Comparison of ENCODE assay signal across 8 cellular contexts in genomic region chr4:110484767-110485166, GRCh38. TPM values are rescaled to one million over a fixed set of nuclear protein-coding genes. Genes with fewer than 3 reads are reported as not detected.
A peak's percentile ranks its signal among the peaks of the same experiment; 100 is the strongest.
DNase-seq lines count a peak whose midpoint lies in the region; ATAC-seq, FAIRE-seq and TF ChIP-seq lines count a peak whose summit lies in the region.

No MANE protein-coding gene starts in this region.

- H3K9me1 ChIP-seq in IMR-90 (ENCODE audit: insufficient read depth, low read length) (no peaks in the 10 kb centered on the region), endothelial cell of umbilical vein (replicated peaks; ENCODE audit: control insufficient read depth, extremely low read depth, insufficient read depth, low read length) (no peaks in the 10 kb centered on the region)

- intact Hi-C loops in IMR-90 (cut with micrococcal nuclease) (no loop called here), endothelial cell of umbilical vein (cut with micrococcal nuclease) (no loop called here)

- H3K4me1 ChIP-seq in IMR-90 (ENCODE audit: control insufficient read depth, insufficient read depth, low read length) (no peaks in the 10 kb centered on the region), endothelial cell of umbilical vein (ENCODE audit: control insufficient read depth, extremely low read depth, insufficient read depth, low read length) (no peaks in the 10 kb centered on the region), small intestine (ENCODE audit: control insufficient read depth in 2 of 2, insufficient read depth in 1 of 2, low read depth in 1 of 2, low read length in 1 of 2) (no peaks in the 10 kb centered on the region)

- no peaks in the 10 kb centered on the region for H3K79me2 ChIP-seq in endothelial cell of umbilical vein (ENCODE audit: control insufficient read depth, insufficient read depth, low read length)

- no peaks in the 10 kb centered on the region for H3K79me1 ChIP-seq in IMR-90 (ENCODE audit: low read depth in 1 of 2, low read length in 2 of 2)

- no peak overlapping the region for H3K27ac ChIP-seq in IMR-90 (ENCODE audit: insufficient read depth, low read length)
- no peak overlapping the region for H3K27ac ChIP-seq in endothelial cell of umbilical vein (ENCODE audit: insufficient read depth, low read depth, low read length)
- peak overlapping the region in 1 of 2 donors; percentile 20 for H3K27ac ChIP-seq in small intestine (ENCODE audit: low read depth in 1 of 2, low read length in 1 of 2)

- H2AK5ac ChIP-seq in IMR-90 (ENCODE audit: low read depth, low read length): no peak overlapping the region

- BruUV-seq in IMR-90 (replicated peaks; lab: Mats Ljungman, UMichigan) (no TSS peak), endothelial cell of umbilical vein (replicated peaks; lab: Mats Ljungman, UMichigan) (no TSS peak)

- peak overlapping the region in 1 of 2 experiments; percentile 43; a peak in 1 of 4 replicates for H4K8ac ChIP-seq in IMR-90 (ENCODE audit: low read depth in 2 of 2, low read length in 2 of 2)

- CTCF ChIA-PET in IMR-90 (lab: Yijun Ruan, JAX): interaction anchor here (0.5 kb wide), 1 partner anchor 9 kb away, joined by 3 read pairs; no protein-coding TSS in a partner anchor
- CTCF ChIA-PET in endothelial cell of umbilical vein (lab: Charles Lee): interaction anchor here (0.9 to 1.0 kb wide), 2 partner anchors 187 to 479 kb away, joined by 3 read pairs; no protein-coding TSS in a partner anchor
- CTCF ChIA-PET in GM10248 (lab: Yijun Ruan, JAX): interaction anchor here (0.8 to 1.2 kb wide), 3 partner anchors 9 to 132 kb away, joined by 3 read pairs; no protein-coding TSS in a partner anchor

- H2AK9ac ChIP-seq in IMR-90 (replicated peaks; ENCODE audit: low read depth, low read length, poor library complexity): no peak overlapping the region

- TF ChIP-seq RAD21 in IMR-90 (IDR thresholded peaks at IDR 0.05; ENCODE audit: low read length): no peak

- no peak overlapping the region for H2BK15ac ChIP-seq in IMR-90 (ENCODE audit: low read depth, low read length)

- H3K36me3 ChIP-seq in IMR-90 (ENCODE audit: control insufficient read depth, insufficient read depth, low read length) (no peaks in the 10 kb centered on the region), endothelial cell of umbilical vein (ENCODE audit: control insufficient read depth in 2 of 2, extremely low read depth in 1 of 2, insufficient read depth in 2 of 2, low read length in 2 of 2) (no peaks in the 10 kb centered on the region), small intestine (ENCODE audit: control insufficient read depth in 2 of 2, insufficient read depth in 2 of 2, low read length in 2 of 2) (no peaks in the 10 kb centered on the region)

- dilution Hi-C loops in IMR-90 (cut with HindIII; ENCODE audit: low sequenced_read_pairs, unreplicated experiment) (no loop called here), endothelial cell of umbilical vein (cut with MboI; ENCODE audit: extremely low pct_ligation_motif_present, low sequenced_read_pairs) (no loop called here)

- H3K4me2 ChIP-seq in IMR-90 (ENCODE audit: low read depth, low read length) (no peak overlapping the region), endothelial cell of umbilical vein (ENCODE audit: insufficient read depth, low read length) (no peak overlapping the region)

- H3K18ac ChIP-seq in IMR-90 (ENCODE audit: low read depth, low read length): no peak overlapping the region

- H3K9me3 ChIP-seq in IMR-90 (ENCODE audit: control insufficient read depth, insufficient read depth, low read length) (no peaks in the 10 kb centered on the region), endothelial cell of umbilical vein (replicated peaks; ENCODE audit: control insufficient read depth, insufficient read depth, low read length) (no peaks in the 10 kb centered on the region), small intestine (ENCODE audit: control insufficient read depth, low read depth) (no peaks in the 10 kb centered on the region)

- no peak overlapping the region for H2BK120ac ChIP-seq in IMR-90 (ENCODE audit: low read depth, low read length)

- FAIRE-seq in endothelial cell of umbilical vein (lab: Jason Lieb, UNC): no peak
- FAIRE-seq in small intestine (lab: Jason Lieb, UNC): no peak

- TF ChIP-seq POLR2A in IMR-90 (IDR thresholded peaks at IDR 0.05; ENCODE audit: low read depth, low read length) (no peak), endothelial cell of umbilical vein (IDR thresholded peaks at IDR 0.05; ENCODE audit: low read depth, low read length) (no peak)

- H4K5ac ChIP-seq in IMR-90 (ENCODE audit: low read depth, low read length): no peak overlapping the region

- H3K27me3 ChIP-seq in IMR-90 (ENCODE audit: control insufficient read depth, insufficient read depth, low read length) (no peaks in the 10 kb centered on the region), endothelial cell of umbilical vein (ENCODE audit: control insufficient read depth in 2 of 2, insufficient read depth in 2 of 2, low read length in 2 of 2) (peaks cover 0 to 4% of the 10 kb centered on the region in 2 experiments), small intestine (ENCODE audit: control insufficient read depth in 2 of 2, insufficient read depth in 2 of 2, low read length in 2 of 2) (no peaks in the 10 kb centered on the region)

- H3K4me3 ChIP-seq in IMR-90 (ENCODE audit: insufficient read depth, low read depth, low read length) (no peak overlapping the region), endothelial cell of umbilical vein (replicated peaks in 1 of 3; ENCODE audit: insufficient read depth in 1 of 3, low read depth in 1 of 3, low read length in 3 of 3) (no peak overlapping the region), small intestine (ENCODE audit: low read depth in 1 of 2, low read length in 2 of 2) (peak overlapping the region in 1 of 2 donors; percentile 7)

- H4K20me1 ChIP-seq in IMR-90 (ENCODE audit: insufficient read depth, low read length) (no peaks in the 10 kb centered on the region), endothelial cell of umbilical vein (replicated peaks; ENCODE audit: control insufficient read depth, extremely low read depth, insufficient read depth, low read length) (no peaks in the 10 kb centered on the region)

- H2BK20ac ChIP-seq in IMR-90 (ENCODE audit: low read depth, low read length): no peak overlapping the region

- H2AFZ ChIP-seq in IMR-90 (replicated peaks; ENCODE audit: low read length, poor library complexity): peak overlapping the region; percentile 41
- H2AFZ ChIP-seq in endothelial cell of umbilical vein (ENCODE audit: low read depth, low read length): no peak overlapping the region

- TF ChIP-seq CTCF in IMR-90 (conservative IDR thresholded peaks at IDR 0.05; ENCODE audit: low read depth, low read length): no peak
- no peak for TF ChIP-seq CTCF in endothelial cell of umbilical vein (IDR thresholded peaks at IDR 0.05; ENCODE audit: extremely low read depth in 1 of 2, insufficient read depth in 1 of 2, low read depth in 1 of 2, low read length in 2 of 2)
- no peak for TF ChIP-seq CTCF in GM10248 (IDR thresholded peaks at IDR 0.05; ENCODE audit: control extremely low read depth, extremely low read depth, low read depth, missing control alignments)

- no peak overlapping the region for H4K91ac ChIP-seq in IMR-90 (ENCODE audit: insufficient read depth, low read depth, low read length)

- no peak overlapping the region for H3K56ac ChIP-seq in IMR-90 (ENCODE audit: extremely low read depth, insufficient read depth, low read length)

- ATAC-seq in GM19328 (IDR thresholded peaks at IDR 0.05; ENCODE audit: unreplicated experiment): peak; percentile 38
- ATAC-seq in IMR-90 (ENCODE audit: low read depth): peak; percentile 56

- in situ Hi-C loops in IMR-90 (cut with MboI; ENCODE audit: low sequenced_read_pairs): no loop called here

- H3K14ac ChIP-seq in IMR-90 (replicated peaks; ENCODE audit: low read depth, low read length): no peak overlapping the region

- DNase-seq in IMR-90 (peak; percentile 90), endothelial cell of umbilical vein (ENCODE audit: low read depth, low spot score) (peak; percentile 6), small intestine (peak; percentile 60), SKM-1 (lab: John Stamatoyannopoulos, UW; ENCODE audit: unreplicated experiment) (no peak), GM19238 (ENCODE audit: insufficient read length, low spot score) (no peak), GM10248 (ENCODE audit: extremely low spot score) (no peak)
- DNase-seq in activated CD4-positive, alpha-beta T cell treated with anti-CD3 and anti-CD28 coated beads, Interleukin-2, amount 50 U/mL, for 4 hours: no peak

- H2BK5ac ChIP-seq in IMR-90 (ENCODE audit: low read depth, low read length, poor library complexity, severe bottlenecking): no peak overlapping the region

- H3K9ac ChIP-seq in IMR-90 (ENCODE audit: low read depth, low read length) (no peak overlapping the region), endothelial cell of umbilical vein (replicated peaks; ENCODE audit: extremely low read depth, insufficient read depth, low read length) (no peak overlapping the region)

- no peak overlapping the region for H3K4ac ChIP-seq in IMR-90 (ENCODE audit: low read depth, low read length)

- POLR2A ChIA-PET in IMR-90 (lab: Charles Lee; ENCODE audit: unreplicated experiment): no interaction called here
- POLR2A ChIA-PET in endothelial cell of umbilical vein (lab: Charles Lee): no interaction called here
- POLR2A ChIA-PET in GM10248 (lab: Yijun Ruan, JAX): no interaction called here

- WGBS in IMR-90 (ENCODE audit: extremely low coverage in 2 of 2, insufficient read length in 1 of 2), 2 experiments: no CpG with 5 or more reads among the region's 5 CpGs
- WGBS in small intestine, 3 donors: 20 to 66% (median 33%) methylated on average over 5 of the region's 5 CpGs

- no peak overlapping the region for H3K23ac ChIP-seq in IMR-90 (ENCODE audit: low read depth, low read length)

TF ChIP-seq in IMR-90, 13 proteins besides CTCF, POLR2A, EP300 and RAD21 (continues in another document):
- TF ChIP-seq BHLHE40 (IDR thresholded peaks at IDR 0.05; ENCODE audit: low read depth, low read length) (peak; percentile 69), MXI1 (IDR thresholded peaks at IDR 0.05; ENCODE audit: borderline replicate concordance, low read depth, low read length) (no peak)

TF ChIP-seq in endothelial cell of umbilical vein, 7 proteins besides CTCF, POLR2A, EP300 and RAD21 (continues in another document):
- TF ChIP-seq GATA2 (IDR thresholded peaks at IDR 0.05; ENCODE audit: insufficient read depth, insufficient read length, low read depth, low read length): no peak

RNA-seq across cellular contexts. Expression of gene ENPEP, which starts 8.8 kb away (rescaled TPM):
- total RNA-seq in IMR-90 (2012; rRNA removed) (0.18 and 0.28 TPM in 2 replicates), endothelial cell of umbilical vein (not detected in 2 replicates)
- polyA plus RNA-seq in IMR-90 (2012; rRNA removed) (0.07 and 0.12 TPM in 2 replicates), endothelial cell of umbilical vein (not detected in 2 replicates), small intestine (10 to 100 TPM; 26.9 to 52.3 (median 38.6) TPM)
- polyA plus RNA-seq in IMR-90 (2012; cell fraction: cytosol; rRNA removed): 0.03 and 0.04 TPM in 2 replicates
- polyA plus RNA-seq in IMR-90 (2012; cell fraction: nucleus; rRNA removed; ENCODE audit: low replicate concordance): 0.03 and 0.13 TPM in 2 replicates
- polyA plus RNA-seq in endothelial cell of umbilical vein (2011; cell fraction: cytosol; rRNA removed): not detected in 2 replicates
- polyA plus RNA-seq in endothelial cell of umbilical vein (2011; cell fraction: nucleus; rRNA removed): not detected in 2 replicates
- polyA plus RNA-seq in endothelial cell of umbilical vein (2012): not detected in 2 replicates
- polyA minus RNA-seq in endothelial cell of umbilical vein: not detected in 2 replicates
- polyA minus RNA-seq in endothelial cell of umbilical vein (2011; cell fraction: cytosol; rRNA and poly(A)+ RNA removed): not detected
- polyA minus RNA-seq in endothelial cell of umbilical vein (2011; cell fraction: nucleus; rRNA and poly(A)+ RNA removed): not detected in 2 replicates

Comparison
In these comparisons a context has a peak if more than half of its experiments do, and no peak if none do; other contexts are left out.
1. DNase-seq: peak in IMR-90 (single experiment), endothelial cell of umbilical vein (single experiment) and small intestine (single experiment); none in SKM-1 (single experiment), GM19238 (single experiment), GM10248 (single experiment) and activated CD4-positive, alpha-beta T cell treated with anti-CD3 and anti-CD28 coated beads, Interleukin-2, amount 50 U/mL, for 4 hours (0 of 2).
2. RNA of gene ENPEP, which starts 8.8 kb away (polyA plus RNA-seq): 26.9 to 52.3 TPM in small intestine; 0.03 to 0.13 TPM in IMR-90 and not detected in endothelial cell of umbilical vein; every median in the first group is over 10 times any median in the second.